ENCODE assay signal across 1 cellular context in genomic region chr9:116550728-116551436, GRCh38.
TF ChIP-seq lines count a peak whose summit lies in the region.

No MANE protein-coding gene starts in this region.

TF ChIP-seq in K562, 482 proteins besides CTCF, POLR2A, EP300 and RAD21 (continued from another document and continues in another):
- peak; percentile 58 for TF ChIP-seq MAFG (tag; conservative IDR thresholded peaks at IDR 0.05)
- TF ChIP-seq ZNF507 (tag; conservative IDR thresholded peaks at IDR 0.05): no peak
- TF ChIP-seq C11orf30 (IDR thresholded peaks at IDR 0.05; ENCODE audit: low read depth): peak; percentile 61; the same call in 1 of the 2 replicates
- TF ChIP-seq BMI1 (IDR thresholded peaks at IDR 0.05; ENCODE audit: low read length): no peak
- no peak for TF ChIP-seq SRSF3 (IDR thresholded peaks at IDR 0.05; ENCODE audit: insufficient read depth, low read length)
- TF ChIP-seq MXI1 (IDR thresholded peaks at IDR 0.05; ENCODE audit: low read depth, low read length): no peak
- TF ChIP-seq ATF1 (CRISPR knock-in tag; IDR thresholded peaks at IDR 0.05): no peak
- no peak for TF ChIP-seq ATF1 (tag; IDR thresholded peaks at IDR 0.05)
- TF ChIP-seq BHLHE40 (IDR thresholded peaks at IDR 0.05; ENCODE audit: low read length): no peak
- TF ChIP-seq ZNF133 (CRISPR knock-in tag; IDR thresholded peaks at IDR 0.05): no peak
- TF ChIP-seq ZNF511 (CRISPR knock-in tag; IDR thresholded peaks at IDR 0.05): no peak
- TF ChIP-seq ZNF316 (IDR thresholded peaks at IDR 0.05): peak; percentile 35
- TF ChIP-seq ARID3B (CRISPR knock-in tag; IDR thresholded peaks at IDR 0.05; ENCODE audit: borderline replicate concordance): no peak
- no peak for TF ChIP-seq MTA2 (IDR thresholded peaks at IDR 0.05; ENCODE audit: low read depth)
- 0 out of 2 replicates have a peak, but pooled peaks have one; percentile 20 for TF ChIP-seq NFE2 (IDR thresholded peaks at IDR 0.05; ENCODE audit: low read depth)
- TF ChIP-seq JUN (IDR thresholded peaks at IDR 0.05; ENCODE audit: borderline replicate concordance, low read depth, low read length): peak; percentile 61; the same call in 1 of the 2 replicates
- TF ChIP-seq JUN (CRISPR knock-in tag; IDR thresholded peaks at IDR 0.05; ENCODE audit: borderline replicate concordance): no peak
- 0 out of 2 replicates have a peak, but pooled peaks have one; percentile 27 for TF ChIP-seq TAL1 (IDR thresholded peaks at IDR 0.05)
- no peak for TF ChIP-seq SMC3 (conservative IDR thresholded peaks at IDR 0.05; ENCODE audit: insufficient read depth, low read depth, low read length)
- no peak for TF ChIP-seq CTCFL (IDR thresholded peaks at IDR 0.05; ENCODE audit: borderline replicate concordance, insufficient read depth, low read depth, low read length, poor library complexity, severe bottlenecking)
- no peak for TF ChIP-seq KAT7 (CRISPR knock-in tag; IDR thresholded peaks at IDR 0.05; ENCODE audit: borderline replicate concordance)
- no peak for TF ChIP-seq ZNF408 (CRISPR knock-in tag; IDR thresholded peaks at IDR 0.05; ENCODE audit: low read depth)
- no peak for TF ChIP-seq UBTF (IDR thresholded peaks at IDR 0.05; ENCODE audit: borderline replicate concordance in 1 of 2, low read depth in 2 of 2, low read length in 2 of 2)
- no peak for TF ChIP-seq PRPF4 (IDR thresholded peaks at IDR 0.05; ENCODE audit: insufficient read depth, low read depth, low read length, poor library complexity, severe bottlenecking)
- no peak for TF ChIP-seq HNRNPK (IDR thresholded peaks at IDR 0.05; ENCODE audit: low read depth, low read length, poor library complexity, severe bottlenecking)
- no peak for TF ChIP-seq HMGXB4 (CRISPR knock-in tag; IDR thresholded peaks at IDR 0.05)
- TF ChIP-seq TCF15 (CRISPR knock-in tag; IDR thresholded peaks at IDR 0.05): no peak
- TF ChIP-seq IRF1 (CRISPR knock-in tag; IDR thresholded peaks at IDR 0.05; ENCODE audit: borderline replicate concordance): no peak
- no peak for TF ChIP-seq ZNF224 (CRISPR knock-in tag; IDR thresholded peaks at IDR 0.05)
- TF ChIP-seq CEBPG (CRISPR knock-in tag; IDR thresholded peaks at IDR 0.05): no peak
- peak in 1 of 2 experiments; percentile 53; a peak in 2 of 4 replicates for TF ChIP-seq CEBPG (tag; conservative IDR thresholded peaks at IDR 0.05 in 1 of 2, IDR thresholded peaks at IDR 0.05 in 1 of 2)
- TF ChIP-seq KHSRP (IDR thresholded peaks at IDR 0.05): no peak
- no peak for TF ChIP-seq ZNF277 (CRISPR knock-in tag; IDR thresholded peaks at IDR 0.05; ENCODE audit: borderline replicate concordance)
- TF ChIP-seq TFAP4 (CRISPR knock-in tag; IDR thresholded peaks at IDR 0.05; ENCODE audit: borderline replicate concordance): no peak
- TF ChIP-seq RCOR1 (IDR thresholded peaks at IDR 0.05; ENCODE audit: borderline replicate concordance in 1 of 2, low read depth in 2 of 2, low read length in 2 of 2): peak in 1 of 2 experiments; percentile 65; a peak in 1 of 4 replicates
- TF ChIP-seq TGIF2 (CRISPR knock-in tag; IDR thresholded peaks at IDR 0.05): no peak
- no peak for TF ChIP-seq ZNF23 (CRISPR knock-in tag; IDR thresholded peaks at IDR 0.05)
- no peak for TF ChIP-seq SNIP1 (IDR thresholded peaks at IDR 0.05; ENCODE audit: low read depth)
- no peak for TF ChIP-seq ZBTB49 (CRISPR knock-in tag; IDR thresholded peaks at IDR 0.05; ENCODE audit: borderline replicate concordance)
- no peak for TF ChIP-seq SLC30A9 (CRISPR knock-in tag; IDR thresholded peaks at IDR 0.05)
- TF ChIP-seq ZFP36 (IDR thresholded peaks at IDR 0.05; ENCODE audit: low read depth, low read length, partially characterized antibody): no peak
- peak; percentile 73 for TF ChIP-seq ARID3A (IDR thresholded peaks at IDR 0.05; ENCODE audit: borderline replicate concordance, low read depth, low read length)
- no peak for TF ChIP-seq TAF15 (IDR thresholded peaks at IDR 0.05; ENCODE audit: low read depth, low read length)
- no peak for TF ChIP-seq TFAM (CRISPR knock-in tag; conservative IDR thresholded peaks at IDR 0.05)
- no peak for TF ChIP-seq U2AF2 (optimal IDR thresholded peaks at IDR 0.05; ENCODE audit: low read depth, low read length)
- TF ChIP-seq ZNF282 (CRISPR knock-in tag; IDR thresholded peaks at IDR 0.05): no peak
- TF ChIP-seq THRB (CRISPR knock-in tag; conservative IDR thresholded peaks at IDR 0.05): no peak
- no peak for TF ChIP-seq THAP7 (CRISPR knock-in tag; IDR thresholded peaks at IDR 0.05)
